ENCODE assay signal across 9 cellular contexts in genomic region chr2:226118471-226119429, GRCh38.
A peak's percentile ranks its signal among the peaks of the same experiment; 100 is the strongest.
DNase-seq lines count a peak whose midpoint lies in the region; ATAC-seq and TF ChIP-seq lines count a peak whose summit lies in the region.
"Had no signal": no experiment of that assay in that cellular context is flagged by ENCODE, and none has a peak within 500 bp of the region (broad histone marks: within the 10 kb centered on the region; RNA-seq: fewer than 3 reads in every experiment).

No MANE protein-coding gene starts in this region.

- intact Hi-C loops in colonic mucosa (cut with DNase I): no loop called here

- H3K4me1 Mint-ChIP-seq in activated CD8-positive, alpha-beta memory T cell treated with anti-CD3 and anti-CD28 coated beads, Interleukin-2, amount 10 ng/mL, durations not matched to agents 7 days and 5 days: no peaks in the 10 kb centered on the region

- CTCF ChIA-PET in activated CD8-positive, alpha-beta memory T cell treated with anti-CD3 and anti-CD28 coated beads, Interleukin-2, amount 10 ng/mL, durations not matched to agents 7 days and 5 days (lab: Charles Lee): no interaction called here

- ATAC-seq in GM19463 (IDR thresholded peaks at IDR 0.05; ENCODE audit: unreplicated experiment) (no peak), GM21390 (IDR thresholded peaks at IDR 0.05; ENCODE audit: unreplicated experiment) (no peak), HG03196 (IDR thresholded peaks at IDR 0.05; ENCODE audit: unreplicated experiment) (no peak)
- no peak for ATAC-seq in activated CD8-positive, alpha-beta memory T cell treated with anti-CD3 and anti-CD28 coated beads, Interleukin-2, amount 10 ng/mL, durations not matched to agents 7 days and 5 days

- peak in 2 of 3 experiments; percentile 24 to 75 for DNase-seq in NCI-H1417 (lab: John Stamatoyannopoulos, UW)
- DNase-seq in colonic mucosa: no peak
- DNase-seq in activated CD8-positive, alpha-beta memory T cell treated with anti-CD3 and anti-CD28 coated beads, Interleukin-2, amount 10 ng/mL, durations not matched to agents 7 days and 5 days: no peak
- DNase-seq: WERI-Rb-1 had no signal

- peak overlapping the region; percentile 54 for H3K4me3 ChIP-seq in ACC112 (ENCODE audit: low read depth, low read length)
- no peak overlapping the region for H3K4me3 ChIP-seq in colonic mucosa
- peak overlapping the region; percentile 2 for H3K4me3 ChIP-seq in mononuclear cell (ENCODE audit: low read length)

- no peak overlapping the region for H2AFZ ChIP-seq in ACC112 (ENCODE audit: low read length, unreplicated experiment)

- H3K9me3 Mint-ChIP-seq in activated CD8-positive, alpha-beta memory T cell treated with anti-CD3 and anti-CD28 coated beads, Interleukin-2, amount 10 ng/mL, durations not matched to agents 7 days and 5 days (ENCODE audit: low read depth): no peaks in the 10 kb centered on the region

- no peak overlapping the region for H3K27ac Mint-ChIP-seq in activated CD8-positive, alpha-beta memory T cell treated with anti-CD3 and anti-CD28 coated beads, Interleukin-2, amount 10 ng/mL, durations not matched to agents 7 days and 5 days

- no peak overlapping the region for H3K4me3 Mint-ChIP-seq in activated CD8-positive, alpha-beta memory T cell treated with anti-CD3 and anti-CD28 coated beads, Interleukin-2, amount 10 ng/mL, durations not matched to agents 7 days and 5 days

- H3K27ac ChIP-seq in ACC112 (ENCODE audit: low read depth, low read length): peak overlapping the region; percentile 97
- H3K27ac ChIP-seq in colonic mucosa: peak overlapping the region; percentile 5
- H3K27ac ChIP-seq: WERI-Rb-1 had no signal

- no peaks in the 10 kb centered on the region for H3K79me2 ChIP-seq in ACC112 (ENCODE audit: control insufficient read depth, insufficient read depth, low read length, unreplicated experiment)

- H3K9ac ChIP-seq in colonic mucosa (ENCODE audit: low read depth in 2 of 2, low read length in 2 of 2): no peak overlapping the region

- peaks cover 81% of the 10 kb centered on the region for H3K4me1 ChIP-seq in ACC112 (ENCODE audit: control insufficient read depth, insufficient read depth, low read length, unreplicated experiment)
- H3K4me1 ChIP-seq in colonic mucosa: no peaks in the 10 kb centered on the region
- H3K4me1 ChIP-seq in mononuclear cell (ENCODE audit: insufficient read depth, low read length): peaks cover 39% of the 10 kb centered on the region

- no peak for TF ChIP-seq CTCF in colonic mucosa (IDR thresholded peaks at IDR 0.05)

- H3K36me3 ChIP-seq in ACC112 (ENCODE audit: insufficient read depth, low read length): no peaks in the 10 kb centered on the region
- no peaks in the 10 kb centered on the region for H3K36me3 ChIP-seq in colonic mucosa
- H3K36me3 ChIP-seq: WERI-Rb-1 had no signal

- H3K27me3 ChIP-seq in ACC112 (ENCODE audit: insufficient read depth, low read length): no peaks in the 10 kb centered on the region
- no peaks in the 10 kb centered on the region for H3K27me3 ChIP-seq in colonic mucosa
- H3K27me3 ChIP-seq in mononuclear cell (ENCODE audit: insufficient read depth, low read length): no peaks in the 10 kb centered on the region

- H3K36me3 Mint-ChIP-seq in activated CD8-positive, alpha-beta memory T cell treated with anti-CD3 and anti-CD28 coated beads, Interleukin-2, amount 10 ng/mL, durations not matched to agents 7 days and 5 days: no peaks in the 10 kb centered on the region

- H3K9me3 ChIP-seq in colonic mucosa (no peaks in the 10 kb centered on the region), mononuclear cell (ENCODE audit: low read depth, low read length) (no peaks in the 10 kb centered on the region)

- H3K27me3 Mint-ChIP-seq in activated CD8-positive, alpha-beta memory T cell treated with anti-CD3 and anti-CD28 coated beads, Interleukin-2, amount 10 ng/mL, durations not matched to agents 7 days and 5 days: no peaks in the 10 kb centered on the region

Comparison
In these comparisons a context has a peak if more than half of its experiments do, and no peak if none do; other contexts are left out.
1. DNase-seq: peak in NCI-H1417 (2 of 3); none in colonic mucosa (single experiment) and activated CD8-positive, alpha-beta memory T cell treated with anti-CD3 and anti-CD28 coated beads, Interleukin-2, amount 10 ng/mL, durations not matched to agents 7 days and 5 days (single experiment).